9 cellular contexts compared by ENCODE assay signal in genomic region chr17:75428775-75429469, GRCh38. TPM values are rescaled to one million over a fixed set of nuclear protein-coding genes. Genes with fewer than 3 reads are reported as not detected.
DNase-seq lines count a peak whose midpoint lies in the region; TF ChIP-seq lines count a peak whose summit lies in the region.
"Had no signal": no experiment of that assay in that cellular context is flagged by ENCODE, and none has a peak within 500 bp of the region (broad histone marks: within the 10 kb centered on the region; RNA-seq: fewer than 3 reads in every experiment).

No MANE protein-coding gene starts in this region.

- WGBS in prostate gland, result 59% methylated on average over 16 of the region's 16 CpGs

- CTCF ChIA-PET in Caco-2 (lab: Charles Lee), result interaction anchor here (1.1 to 1.8 kb wide), 3 partner anchors 27 to 53 kb away, joined by 3 to 11 read pairs (median 5); partner anchors contain the start of gene TMEM94

- no TSS peak for BruUV-seq in Caco-2 (replicated peaks; lab: Mats Ljungman, UMichigan)

- peak overlapping the region; percentile 94 for H3K27ac Mint-ChIP-seq in Caco-2 (ENCODE audit: unreplicated experiment)

- H3K4me3 ChIP-seq in Caco-2 (ENCODE audit: low read depth, low read length), result no peak overlapping the region
- no peak overlapping the region for H3K4me3 ChIP-seq in prostate gland

- intact Hi-C loops in Caco-2 (cut with micrococcal nuclease; ENCODE audit: unreplicated experiment) (no loop called here), prostate gland (cut with DNase I) (loop anchor here (5.0 to 10.0 kb wide), 3 partner anchors 88 to 316 kb away; partner anchors contain the start of genes CASKIN2, MYO15B and TSEN54)

- peaks cover 29% of the 10 kb centered on the region for H3K4me1 Mint-ChIP-seq in Caco-2 (ENCODE audit: low read depth, unreplicated experiment)

- H3K27me3 Mint-ChIP-seq in Caco-2 (ENCODE audit: insufficient read depth, unreplicated experiment), result no peaks in the 10 kb centered on the region

- H3K4me3 Mint-ChIP-seq in Caco-2 (ENCODE audit: unreplicated experiment), result peak overlapping the region; percentile 67

- no peaks in the 10 kb centered on the region for H3K9me3 ChIP-seq in Caco-2
- no peaks in the 10 kb centered on the region for H3K9me3 ChIP-seq in prostate gland

- POLR2A ChIA-PET in Caco-2 (lab: Charles Lee), result interaction anchor here (1.2 to 2.3 kb wide), 5 partner anchors 14 to 40 kb away, joined by 3 to 31 read pairs (median 18); partner anchors contain the start of gene TMEM94

- no peaks in the 10 kb centered on the region for H3K9me3 Mint-ChIP-seq in Caco-2 (ENCODE audit: unreplicated experiment)

- no peak for DNase-seq in Caco-2
- peak; percentile 88 for DNase-seq in SIG-M5 treated with dmso at 0.1 percent for 504 hours (lab: John Stamatoyannopoulos, UW; ENCODE audit: unreplicated experiment)
- peak; percentile 95 for DNase-seq in fibroblast of peridontal ligament (ENCODE audit: extremely low read depth)
- DNase-seq in prostate gland (ENCODE audit: low spot score), result no peak
- no peak for DNase-seq in activated CD4-positive, alpha-beta T cell treated with anti-CD3 and anti-CD28 coated beads for 4 hours
- no peak for DNase-seq in NCI-H2081 treated with DMSO at 0.1 percent for 48 hours (lab: John Stamatoyannopoulos, UW)
- DNase-seq in iPS-NIHi11 (ENCODE audit: low spot score), result no peak
- no peak for DNase-seq in iPS-NIHi7 (ENCODE audit: extremely low spot score)
- DNase-seq: GF-D8 had no signal

- TF ChIP-seq CTCF in Caco-2 (IDR thresholded peaks at IDR 0.05; ENCODE audit: insufficient read depth in 1 of 2, low read depth in 1 of 2, low read length in 1 of 2, severe bottlenecking in 1 of 2, unreplicated experiment in 1 of 2) (no peak), prostate gland (IDR thresholded peaks at IDR 0.05) (no peak)

- H3K36me3 ChIP-seq in Caco-2 (ENCODE audit: control insufficient read depth, insufficient read depth, low read length) (no peaks in the 10 kb centered on the region), prostate gland (no peaks in the 10 kb centered on the region)

- peak overlapping the region; percentile 29 to 56 for H3K27ac ChIP-seq in prostate gland

- TF ChIP-seq POLR2A in prostate gland (IDR thresholded peaks at IDR 0.05), result no peak

- H3K36me3 Mint-ChIP-seq in Caco-2 (ENCODE audit: insufficient read depth, unreplicated experiment), result peaks cover 17% of the 10 kb centered on the region

- H3K27me3 ChIP-seq in Caco-2 (replicated peaks; ENCODE audit: control insufficient read depth, insufficient read depth, low read length) (no peaks in the 10 kb centered on the region), prostate gland (replicated peaks; ENCODE audit: insufficient read depth) (no peaks in the 10 kb centered on the region)

- H3K4me1 ChIP-seq in Caco-2 (peaks cover 33% of the 10 kb centered on the region), prostate gland (replicated peaks) (no peaks in the 10 kb centered on the region)

RNA-seq across cellular contexts. Expression of gene GRB2, which starts 23.4 kb away (rescaled TPM):
- total RNA-seq in Caco-2 (2022) (113 and 115 TPM in 2 replicates), prostate gland (10 to 100 TPM; 88.3 to 95.7 TPM)

RNA-seq across cellular contexts. Expression of gene TMEM94, which starts 27.5 kb away (rescaled TPM):
- 109 and 115 TPM in 2 replicates for total RNA-seq in Caco-2 (2022)
- total RNA-seq in prostate gland, result 100 to 1,000 TPM in 1 of 2 donors, 10 to 100 TPM in 1; 63.5 to 128 TPM

Comparison
In these comparisons a context has a peak if more than half of its experiments do, and no peak if none do; other contexts are left out.
1. DNase-seq: peak in SIG-M5 treated with dmso at 0.1 percent for 504 hours (single experiment) and fibroblast of peridontal ligament (single experiment); none in Caco-2 (0 of 2), prostate gland (single experiment), activated CD4-positive, alpha-beta T cell treated with anti-CD3 and anti-CD28 coated beads for 4 hours (0 of 2), NCI-H2081 treated with DMSO at 0.1 percent for 48 hours (single experiment), iPS-NIHi11 (single experiment) and iPS-NIHi7 (single experiment).